ENCODE assay signal across 8 cellular contexts in genomic region chr1:116485071-116485735, GRCh38.
A peak's percentile ranks its signal among the peaks of the same experiment; 100 is the strongest.
DNase-seq lines count a peak whose midpoint lies in the region; ATAC-seq and TF ChIP-seq lines count a peak whose summit lies in the region.

No MANE protein-coding gene starts in this region.

- H3K9me3 ChIP-seq in cardiac muscle cell (ENCODE audit: low read depth) (no peaks in the 10 kb centered on the region), vagina (no peaks in the 10 kb centered on the region)

- H3K4me1 ChIP-seq in cardiac muscle cell (ENCODE audit: low read depth) (peaks cover 38% of the 10 kb centered on the region), vagina (peaks cover 7% of the 10 kb centered on the region)

- peak overlapping the region in 1 of 2 donors; percentile 51 for H3K27ac Mint-ChIP-seq in activated naive CD4-positive, alpha-beta T cell treated with anti-CD3 and anti-CD28 coated beads, Interleukin-2, amount 50 U/mL, for 72 hours
- peak overlapping the region; percentile 84 for H3K27ac Mint-ChIP-seq in progenitor cell of endocrine pancreas

- CTCF ChIA-PET in GM10248 (lab: Yijun Ruan, JAX) (interaction anchor here (0.6 to 8.7 kb wide), 84 partner anchors 11 to 644 kb away, joined by 3 to 260 read pairs (median 4); partner anchors contain the start of genes ATP1A1, IGSF3, MAB21L3 and TTF2), HEK293T (lab: Yijun Ruan, JAX) (interaction anchor here (0.6 to 5.7 kb wide), 30 partner anchors 9 to 477 kb away, joined by 3 to 121 read pairs (median 4); no protein-coding TSS in a partner anchor)

- H3K4me1 Mint-ChIP-seq in progenitor cell of endocrine pancreas (ENCODE audit: low read depth) = peaks cover 23% of the 10 kb centered on the region

- TF ChIP-seq CTCF in GM10248 (IDR thresholded peaks at IDR 0.05; ENCODE audit: control extremely low read depth, extremely low read depth, low read depth, missing control alignments) = peak; percentile 98
- TF ChIP-seq CTCF in cardiac muscle cell (IDR thresholded peaks at IDR 0.05; ENCODE audit: low read depth, low read length) = peak; percentile 92
- TF ChIP-seq CTCF in progenitor cell of endocrine pancreas (IDR thresholded peaks at IDR 0.05; ENCODE audit: unreplicated experiment) = peak; percentile 96
- peak; percentile 65 to 91 (median 90) for TF ChIP-seq CTCF in vagina (IDR thresholded peaks at IDR 0.05)

- H3K27ac ChIP-seq in cardiac muscle cell (peak overlapping the region; percentile 84), vagina (no peak overlapping the region)

- peak; percentile 95 for ATAC-seq in SK-N-SH treated with all-trans-retinoic acid at 6 μM for 48 hours
- ATAC-seq in activated naive CD4-positive, alpha-beta T cell treated with anti-CD3 and anti-CD28 coated beads, Interleukin-2, amount 50 U/mL, for 72 hours = peak; percentile 93 to 94

- H3K9me3 Mint-ChIP-seq in activated naive CD4-positive, alpha-beta T cell treated with anti-CD3 and anti-CD28 coated beads, Interleukin-2, amount 50 U/mL, for 72 hours = no peaks in the 10 kb centered on the region
- H3K9me3 Mint-ChIP-seq in progenitor cell of endocrine pancreas (ENCODE audit: low read depth) = no peaks in the 10 kb centered on the region

- H3K4me3 Mint-ChIP-seq in progenitor cell of endocrine pancreas (ENCODE audit: low read depth) = no peak overlapping the region

- peak; percentile 82 for DNase-seq in GM10248 (ENCODE audit: extremely low spot score)
- DNase-seq in HEK293T (ENCODE audit: extremely low spot score) = peak; percentile 89
- DNase-seq in MV-4-11 (lab: John Stamatoyannopoulos, UW) = peak; percentile 60
- peak; percentile 78 to 91 for DNase-seq in activated naive CD4-positive, alpha-beta T cell treated with anti-CD3 and anti-CD28 coated beads, Interleukin-2, amount 50 U/mL, for 72 hours (ENCODE audit: low spot score in 2 of 2)
- DNase-seq in cardiac muscle cell (ENCODE audit: low read depth in 1 of 2, low spot score in 1 of 2) = peak; percentile 92 to 97
- DNase-seq in progenitor cell of endocrine pancreas (ENCODE audit: low spot score, unreplicated experiment) = peak; percentile 88
- DNase-seq in vagina (ENCODE audit: extremely low spot score in 2 of 2) = no peak

- H3K27me3 ChIP-seq in cardiac muscle cell (no peaks in the 10 kb centered on the region), vagina (no peaks in the 10 kb centered on the region)

- H3K27me3 Mint-ChIP-seq in progenitor cell of endocrine pancreas = no peaks in the 10 kb centered on the region

- H3K36me3 ChIP-seq in cardiac muscle cell = no peaks in the 10 kb centered on the region
- no peaks in the 10 kb centered on the region for H3K36me3 ChIP-seq in vagina

- no peaks in the 10 kb centered on the region for H3K36me3 Mint-ChIP-seq in activated naive CD4-positive, alpha-beta T cell treated with anti-CD3 and anti-CD28 coated beads, Interleukin-2, amount 50 U/mL, for 72 hours
- H3K36me3 Mint-ChIP-seq in progenitor cell of endocrine pancreas (ENCODE audit: insufficient read depth) = no peaks in the 10 kb centered on the region

- no peak for TF ChIP-seq POLR2A in vagina (IDR thresholded peaks at IDR 0.05)

- intact Hi-C loops in vagina (cut with DNase I) = loop anchor here (10.0 kb wide), 1 partner anchor 120 kb away; no protein-coding TSS in a partner anchor

- POLR2A ChIA-PET in GM10248 (lab: Yijun Ruan, JAX) (interaction anchor here (1.1 kb wide), 1 partner anchor 110 kb away, joined by 3 read pairs; no protein-coding TSS in a partner anchor), HEK293T (lab: Yijun Ruan, JAX) (interaction anchor here (1.2 to 4.2 kb wide), 4 partner anchors 9 to 346 kb away, joined by 4 to 18 read pairs (median 6); no protein-coding TSS in a partner anchor)

- no peak overlapping the region for H3K4me3 ChIP-seq in cardiac muscle cell
- H3K4me3 ChIP-seq in vagina = no peak overlapping the region

TF ChIP-seq in HEK293T, 16 proteins besides CTCF, POLR2A, EP300 and RAD21:
- TF ChIP-seq TARDBP (IDR thresholded peaks at IDR 0.05) (no peak), ZNF384 (IDR thresholded peaks at IDR 0.05) (no peak), ELF4 (IDR thresholded peaks at IDR 0.05) (no peak), FOXK2 (IDR thresholded peaks at IDR 0.05) (no peak), LEF1 (IDR thresholded peaks at IDR 0.05; ENCODE audit: borderline replicate concordance) (no peak), FOXA1 (IDR thresholded peaks at IDR 0.05) (no peak), ARNT (IDR thresholded peaks at IDR 0.05) (no peak), BHLHE40 (IDR thresholded peaks at IDR 0.05; ENCODE audit: borderline replicate concordance) (no peak), HDGF (IDR thresholded peaks at IDR 0.05; ENCODE audit: borderline replicate concordance) (no peak)
- TF ChIP-seq, protein P1, sequence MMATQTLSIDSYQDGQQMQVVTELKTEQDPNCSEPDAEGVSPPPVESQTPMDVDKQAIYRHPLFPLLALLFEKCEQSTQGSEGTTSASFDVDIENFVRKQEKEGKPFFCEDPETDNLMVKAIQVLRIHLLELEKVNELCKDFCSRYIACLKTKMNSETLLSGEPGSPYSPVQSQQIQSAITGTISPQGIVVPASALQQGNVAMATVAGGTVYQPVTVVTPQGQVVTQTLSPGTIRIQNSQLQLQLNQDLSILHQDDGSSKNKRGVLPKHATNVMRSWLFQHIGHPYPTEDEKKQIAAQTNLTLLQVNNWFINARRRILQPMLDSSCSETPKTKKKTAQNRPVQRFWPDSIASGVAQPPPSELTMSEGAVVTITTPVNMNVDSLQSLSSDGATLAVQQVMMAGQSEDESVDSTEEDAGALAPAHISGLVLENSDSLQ (IDR thresholded peaks at IDR 0.05) = no peak
TF ChIP-seq in HEK293T: peak in this region for 0.

TF ChIP-seq in SK-N-SH treated with all-trans-retinoic acid at 6 μM for 48 hours, 23 proteins besides CTCF, POLR2A, EP300 and RAD21:
- no peak for TF ChIP-seq PPARA (CRISPR knock-in tag; IDR thresholded peaks at IDR 0.05; ENCODE audit: borderline replicate concordance)
- TF ChIP-seq, protein P2, sequence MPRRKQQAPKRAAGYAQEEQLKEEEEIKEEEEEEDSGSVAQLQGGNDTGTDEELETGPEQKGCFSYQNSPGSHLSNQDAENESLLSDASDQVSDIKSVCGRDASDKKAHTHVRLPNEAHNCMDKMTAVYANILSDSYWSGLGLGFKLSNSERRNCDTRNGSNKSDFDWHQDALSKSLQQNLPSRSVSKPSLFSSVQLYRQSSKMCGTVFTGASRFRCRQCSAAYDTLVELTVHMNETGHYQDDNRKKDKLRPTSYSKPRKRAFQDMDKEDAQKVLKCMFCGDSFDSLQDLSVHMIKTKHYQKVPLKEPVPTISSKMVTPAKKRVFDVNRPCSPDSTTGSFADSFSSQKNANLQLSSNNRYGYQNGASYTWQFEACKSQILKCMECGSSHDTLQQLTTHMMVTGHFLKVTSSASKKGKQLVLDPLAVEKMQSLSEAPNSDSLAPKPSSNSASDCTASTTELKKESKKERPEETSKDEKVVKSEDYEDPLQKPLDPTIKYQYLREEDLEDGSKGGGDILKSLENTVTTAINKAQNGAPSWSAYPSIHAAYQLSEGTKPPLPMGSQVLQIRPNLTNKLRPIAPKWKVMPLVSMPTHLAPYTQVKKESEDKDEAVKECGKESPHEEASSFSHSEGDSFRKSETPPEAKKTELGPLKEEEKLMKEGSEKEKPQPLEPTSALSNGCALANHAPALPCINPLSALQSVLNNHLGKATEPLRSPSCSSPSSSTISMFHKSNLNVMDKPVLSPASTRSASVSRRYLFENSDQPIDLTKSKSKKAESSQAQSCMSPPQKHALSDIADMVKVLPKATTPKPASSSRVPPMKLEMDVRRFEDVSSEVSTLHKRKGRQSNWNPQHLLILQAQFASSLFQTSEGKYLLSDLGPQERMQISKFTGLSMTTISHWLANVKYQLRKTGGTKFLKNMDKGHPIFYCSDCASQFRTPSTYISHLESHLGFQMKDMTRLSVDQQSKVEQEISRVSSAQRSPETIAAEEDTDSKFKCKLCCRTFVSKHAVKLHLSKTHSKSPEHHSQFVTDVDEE (CRISPR knock-in tag; IDR thresholded peaks at IDR 0.05) = peak; percentile 43

Comparison
In these comparisons a context has a peak if more than half of its experiments do, and no peak if none do; other contexts are left out.
1. DNase-seq: peak in GM10248 (single experiment), HEK293T (single experiment), MV-4-11 (single experiment), activated naive CD4-positive, alpha-beta T cell treated with anti-CD3 and anti-CD28 coated beads, Interleukin-2, amount 50 U/mL, for 72 hours (2 of 2), cardiac muscle cell (2 of 2) and progenitor cell of endocrine pancreas (single experiment); none in vagina (0 of 2).
2. Peak in every context shown above with its lines, with median percentiles within 50 percentile points of each other: CTCF ChIP-seq.